1 cellular context compared by ENCODE assay signal in the genomic region with DNA sequence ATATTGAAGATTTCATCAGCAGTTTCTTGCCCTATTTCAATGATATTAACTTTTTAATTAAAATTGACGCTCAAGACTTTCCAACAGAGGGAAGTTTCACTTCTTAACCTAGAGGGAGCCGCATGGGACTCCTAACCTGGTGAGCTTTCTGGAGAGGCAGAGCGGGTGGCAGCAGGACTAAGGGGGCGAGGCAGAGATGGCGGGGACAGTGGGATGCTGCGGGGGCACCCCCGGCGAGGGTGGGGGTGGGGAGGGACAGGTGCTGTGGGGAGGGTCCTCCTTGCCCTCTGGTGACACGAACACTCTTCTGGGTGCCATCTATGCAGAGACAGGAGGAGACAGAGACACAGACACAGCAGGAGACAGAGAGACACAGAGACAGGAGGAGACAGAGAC.
TF ChIP-seq lines count a peak whose summit lies in the region.

No MANE protein-coding gene starts in this region.

TF ChIP-seq in GM23338, 12 proteins besides CTCF, POLR2A, EP300 and RAD21 (continued from another document):
- TF ChIP-seq, protein P1, sequence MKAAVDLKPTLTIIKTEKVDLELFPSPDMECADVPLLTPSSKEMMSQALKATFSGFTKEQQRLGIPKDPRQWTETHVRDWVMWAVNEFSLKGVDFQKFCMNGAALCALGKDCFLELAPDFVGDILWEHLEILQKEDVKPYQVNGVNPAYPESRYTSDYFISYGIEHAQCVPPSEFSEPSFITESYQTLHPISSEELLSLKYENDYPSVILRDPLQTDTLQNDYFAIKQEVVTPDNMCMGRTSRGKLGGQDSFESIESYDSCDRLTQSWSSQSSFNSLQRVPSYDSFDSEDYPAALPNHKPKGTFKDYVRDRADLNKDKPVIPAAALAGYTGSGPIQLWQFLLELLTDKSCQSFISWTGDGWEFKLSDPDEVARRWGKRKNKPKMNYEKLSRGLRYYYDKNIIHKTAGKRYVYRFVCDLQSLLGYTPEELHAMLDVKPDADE (IDR thresholded peaks at IDR 0.05) = no peak
- TF ChIP-seq, protein P2, sequence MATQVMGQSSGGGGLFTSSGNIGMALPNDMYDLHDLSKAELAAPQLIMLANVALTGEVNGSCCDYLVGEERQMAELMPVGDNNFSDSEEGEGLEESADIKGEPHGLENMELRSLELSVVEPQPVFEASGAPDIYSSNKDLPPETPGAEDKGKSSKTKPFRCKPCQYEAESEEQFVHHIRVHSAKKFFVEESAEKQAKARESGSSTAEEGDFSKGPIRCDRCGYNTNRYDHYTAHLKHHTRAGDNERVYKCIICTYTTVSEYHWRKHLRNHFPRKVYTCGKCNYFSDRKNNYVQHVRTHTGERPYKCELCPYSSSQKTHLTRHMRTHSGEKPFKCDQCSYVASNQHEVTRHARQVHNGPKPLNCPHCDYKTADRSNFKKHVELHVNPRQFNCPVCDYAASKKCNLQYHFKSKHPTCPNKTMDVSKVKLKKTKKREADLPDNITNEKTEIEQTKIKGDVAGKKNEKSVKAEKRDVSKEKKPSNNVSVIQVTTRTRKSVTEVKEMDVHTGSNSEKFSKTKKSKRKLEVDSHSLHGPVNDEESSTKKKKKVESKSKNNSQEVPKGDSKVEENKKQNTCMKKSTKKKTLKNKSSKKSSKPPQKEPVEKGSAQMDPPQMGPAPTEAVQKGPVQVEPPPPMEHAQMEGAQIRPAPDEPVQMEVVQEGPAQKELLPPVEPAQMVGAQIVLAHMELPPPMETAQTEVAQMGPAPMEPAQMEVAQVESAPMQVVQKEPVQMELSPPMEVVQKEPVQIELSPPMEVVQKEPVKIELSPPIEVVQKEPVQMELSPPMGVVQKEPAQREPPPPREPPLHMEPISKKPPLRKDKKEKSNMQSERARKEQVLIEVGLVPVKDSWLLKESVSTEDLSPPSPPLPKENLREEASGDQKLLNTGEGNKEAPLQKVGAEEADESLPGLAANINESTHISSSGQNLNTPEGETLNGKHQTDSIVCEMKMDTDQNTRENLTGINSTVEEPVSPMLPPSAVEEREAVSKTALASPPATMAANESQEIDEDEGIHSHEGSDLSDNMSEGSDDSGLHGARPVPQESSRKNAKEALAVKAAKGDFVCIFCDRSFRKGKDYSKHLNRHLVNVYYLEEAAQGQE (IDR thresholded peaks at IDR 0.05; ENCODE audit: unreplicated experiment) = no peak
- TF ChIP-seq NANOG (IDR thresholded peaks at IDR 0.05; ENCODE audit: borderline replicate concordance) (no peak), EZH2 (IDR thresholded peaks at IDR 0.05; ENCODE audit: low read depth, unreplicated experiment) (no peak), POLR2AphosphoS5 (IDR thresholded peaks at IDR 0.05; ENCODE audit: low read depth) (no peak), ZNF114 (CRISPR knock-in tag; IDR thresholded peaks at IDR 0.05) (no peak), EZH2phosphoT487 (IDR thresholded peaks at IDR 0.05; ENCODE audit: unreplicated experiment) (no peak)
- TF ChIP-seq, protein P3, sequence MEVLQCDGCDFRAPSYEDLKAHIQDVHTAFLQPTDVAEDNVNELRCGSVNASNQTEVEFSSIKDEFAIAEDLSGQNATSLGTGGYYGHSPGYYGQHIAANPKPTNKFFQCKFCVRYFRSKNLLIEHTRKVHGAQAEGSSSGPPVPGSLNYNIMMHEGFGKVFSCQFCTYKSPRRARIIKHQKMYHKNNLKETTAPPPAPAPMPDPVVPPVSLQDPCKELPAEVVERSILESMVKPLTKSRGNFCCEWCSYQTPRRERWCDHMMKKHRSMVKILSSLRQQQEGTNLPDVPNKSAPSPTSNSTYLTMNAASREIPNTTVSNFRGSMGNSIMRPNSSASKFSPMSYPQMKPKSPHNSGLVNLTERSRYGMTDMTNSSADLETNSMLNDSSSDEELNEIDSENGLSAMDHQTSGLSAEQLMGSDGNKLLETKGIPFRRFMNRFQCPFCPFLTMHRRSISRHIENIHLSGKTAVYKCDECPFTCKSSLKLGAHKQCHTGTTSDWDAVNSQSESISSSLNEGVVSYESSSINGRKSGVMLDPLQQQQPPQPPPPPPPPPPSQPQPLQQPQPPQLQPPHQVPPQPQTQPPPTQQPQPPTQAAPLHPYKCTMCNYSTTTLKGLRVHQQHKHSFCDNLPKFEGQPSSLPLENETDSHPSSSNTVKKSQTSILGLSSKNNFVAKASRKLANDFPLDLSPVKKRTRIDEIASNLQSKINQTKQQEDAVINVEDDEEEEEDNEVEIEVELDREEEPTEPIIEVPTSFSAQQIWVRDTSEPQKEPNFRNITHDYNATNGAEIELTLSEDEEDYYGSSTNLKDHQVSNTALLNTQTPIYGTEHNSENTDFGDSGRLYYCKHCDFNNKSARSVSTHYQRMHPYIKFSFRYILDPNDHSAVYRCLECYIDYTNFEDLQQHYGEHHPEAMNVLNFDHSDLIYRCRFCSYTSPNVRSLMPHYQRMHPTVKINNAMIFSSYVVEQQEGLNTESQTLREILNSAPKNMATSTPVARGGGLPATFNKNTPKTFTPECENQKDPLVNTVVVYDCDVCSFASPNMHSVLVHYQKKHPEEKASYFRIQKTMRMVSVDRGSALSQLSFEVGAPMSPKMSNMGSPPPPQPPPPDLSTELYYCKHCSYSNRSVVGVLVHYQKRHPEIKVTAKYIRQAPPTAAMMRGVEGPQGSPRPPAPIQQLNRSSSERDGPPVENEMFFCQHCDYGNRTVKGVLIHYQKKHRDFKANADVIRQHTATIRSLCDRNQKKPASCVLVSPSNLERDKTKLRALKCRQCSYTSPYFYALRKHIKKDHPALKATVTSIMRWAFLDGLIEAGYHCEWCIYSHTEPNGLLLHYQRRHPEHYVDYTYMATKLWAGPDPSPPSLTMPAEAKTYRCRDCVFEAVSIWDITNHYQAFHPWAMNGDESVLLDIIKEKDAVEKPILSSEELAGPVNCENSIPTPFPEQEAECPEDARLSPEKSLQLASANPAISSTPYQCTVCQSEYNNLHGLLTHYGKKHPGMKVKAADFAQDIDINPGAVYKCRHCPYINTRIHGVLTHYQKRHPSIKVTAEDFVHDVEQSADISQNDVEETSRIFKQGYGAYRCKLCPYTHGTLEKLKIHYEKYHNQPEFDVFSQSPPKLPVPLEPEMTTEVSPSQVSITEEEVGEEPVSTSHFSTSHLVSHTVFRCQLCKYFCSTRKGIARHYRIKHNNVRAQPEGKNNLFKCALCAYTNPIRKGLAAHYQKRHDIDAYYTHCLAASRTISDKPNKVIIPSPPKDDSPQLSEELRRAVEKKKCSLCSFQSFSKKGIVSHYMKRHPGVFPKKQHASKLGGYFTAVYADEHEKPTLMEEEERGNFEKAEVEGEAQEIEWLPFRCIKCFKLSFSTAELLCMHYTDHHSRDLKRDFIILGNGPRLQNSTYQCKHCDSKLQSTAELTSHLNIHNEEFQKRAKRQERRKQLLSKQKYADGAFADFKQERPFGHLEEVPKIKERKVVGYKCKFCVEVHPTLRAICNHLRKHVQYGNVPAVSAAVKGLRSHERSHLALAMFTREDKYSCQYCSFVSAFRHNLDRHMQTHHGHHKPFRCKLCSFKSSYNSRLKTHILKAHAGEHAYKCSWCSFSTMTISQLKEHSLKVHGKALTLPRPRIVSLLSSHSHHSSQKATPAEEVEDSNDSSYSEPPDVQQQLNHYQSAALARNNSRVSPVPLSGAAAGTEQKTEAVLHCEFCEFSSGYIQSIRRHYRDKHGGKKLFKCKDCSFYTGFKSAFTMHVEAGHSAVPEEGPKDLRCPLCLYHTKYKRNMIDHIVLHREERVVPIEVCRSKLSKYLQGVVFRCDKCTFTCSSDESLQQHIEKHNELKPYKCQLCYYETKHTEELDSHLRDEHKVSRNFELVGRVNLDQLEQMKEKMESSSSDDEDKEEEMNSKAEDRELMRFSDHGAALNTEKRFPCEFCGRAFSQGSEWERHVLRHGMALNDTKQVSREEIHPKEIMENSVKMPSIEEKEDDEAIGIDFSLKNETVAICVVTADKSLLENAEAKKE (CRISPR knock-in tag; IDR thresholded peaks at IDR 0.05) = no peak
